Comparison of ENCODE assay signal across 24 cellular contexts in the genomic region with DNA sequence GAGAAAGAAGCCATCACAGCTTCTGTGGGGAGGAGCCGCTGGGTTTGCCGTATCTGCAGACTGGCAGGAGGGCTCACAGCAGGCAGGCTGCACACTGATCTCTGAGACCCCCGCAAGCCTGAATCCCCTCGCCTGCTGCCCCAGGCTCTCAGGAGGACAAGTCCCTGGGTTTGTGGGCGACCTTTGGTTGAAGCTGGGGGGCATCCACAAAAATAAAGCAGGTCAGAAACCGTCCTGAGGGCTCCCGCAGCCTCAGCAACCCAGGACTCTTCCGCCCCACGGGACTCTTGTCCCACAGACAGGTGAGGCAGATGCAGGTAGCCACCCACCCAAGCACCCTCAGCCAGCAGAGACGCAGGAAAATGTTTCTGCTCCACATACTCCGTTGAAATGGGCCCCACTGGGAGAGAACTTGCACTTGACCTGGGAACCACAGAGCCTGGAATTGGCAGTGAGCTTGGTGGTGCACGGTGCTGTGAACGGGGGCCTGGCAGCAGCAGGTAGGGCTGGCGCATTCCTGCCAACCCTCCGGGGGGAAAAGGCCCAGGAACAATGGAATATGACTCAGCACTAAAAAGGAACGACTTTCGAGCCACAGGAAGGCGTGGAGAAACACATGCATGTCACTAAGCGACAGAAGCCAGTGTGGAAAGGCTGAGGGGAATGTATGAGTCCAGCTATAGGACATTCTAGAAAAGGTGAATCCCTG.
DNase-seq lines count a peak whose midpoint lies in the region; ATAC-seq, FAIRE-seq and TF ChIP-seq lines count a peak whose summit lies in the region.
"Had no signal": no experiment of that assay in that cellular context is flagged by ENCODE, and none has a peak within 500 bp of the region (broad histone marks: within the 10 kb centered on the region; RNA-seq: fewer than 3 reads in every experiment).

No MANE protein-coding gene starts in this region.

- H3K27me3 ChIP-seq in right atrium auricular region (no peaks in the 10 kb centered on the region), esophagus muscularis mucosa (peaks cover 0 to 78% (median 4%) of the 10 kb centered on the region in 4 donors)
- H3K27me3 ChIP-seq: ovary had no signal

- ATAC-seq in Right ventricle myocardium inferior: no peak
- no peak for ATAC-seq in mucosa of descending colon
- ATAC-seq: esophagus mucosa, gastrocnemius medialis had no signal

- H3K9me3 ChIP-seq in right atrium auricular region: peaks cover 0 to 4% of the 10 kb centered on the region in 2 donors
- H3K9me3 ChIP-seq in mucosa of descending colon: no peaks in the 10 kb centered on the region
- peaks cover 0 to 8% (median 0%) of the 10 kb centered on the region in 4 donors for H3K9me3 ChIP-seq in esophagus muscularis mucosa
- H3K9me3 ChIP-seq: gastrocnemius medialis, ovary, upper lobe of left lung had no signal

- TF ChIP-seq POLR2A in esophagus muscularis mucosa (IDR thresholded peaks at IDR 0.05; ENCODE audit: low read depth): no peak

- H3K36me3 ChIP-seq in right atrium auricular region (no peaks in the 10 kb centered on the region), mucosa of descending colon (ENCODE audit: low read depth) (no peaks in the 10 kb centered on the region), esophagus muscularis mucosa (no peaks in the 10 kb centered on the region)
- H3K36me3 ChIP-seq: gastrocnemius medialis, ovary, upper lobe of left lung had no signal

- TF ChIP-seq CTCF in right atrium auricular region (IDR thresholded peaks at IDR 0.05) (no peak), coronary artery (IDR thresholded peaks at IDR 0.05) (no peak), mucosa of descending colon (IDR thresholded peaks at IDR 0.05) (no peak), esophagus muscularis mucosa (IDR thresholded peaks at IDR 0.05) (no peak)

- DNase-seq in Right ventricle myocardium inferior (ENCODE audit: missing footprints) (peak; percentile 57), right atrium auricular region (ENCODE audit: low spot score) (no peak), coronary artery (ENCODE audit: low spot score) (peak; percentile 58), mucosa of descending colon (peak in 2 of 3 donors; percentile 4 to 25), urothelium cell line (ENCODE audit: low spot score) (no peak), esophagus muscularis mucosa (ENCODE audit: extremely low spot score) (no peak), LoVo (ENCODE audit: low spot score) (no peak)
- no peak for DNase-seq in activated CD4-positive, CD25-positive, alpha-beta regulatory T cell treated with anti-CD3 and anti-CD28 coated beads, Interleukin-2, amount 50 U/mL, for 72 hours
- DNase-seq: ACHN; activated CD4-positive, alpha-beta T cell treated with anti-CD3 and anti-CD28 coated beads for 1 hour; activated T-cell treated with anti-CD3 and anti-CD28 coated beads, Interleukin-2, amount 50 U/mL, for 48 hours; C1 segment of cervical spinal cord; effector memory CD4-positive, alpha-beta T cell; KG1; mammary epithelial cell; naive B cell; NCI-H526 treated with DMSO at 0.1 percent for 48 hours; ovary; SHP77; SW 1271 had no signal

- intact Hi-C loops in Right ventricle myocardium inferior (cut with DNase I): no loop called here
- intact Hi-C loops in mucosa of descending colon (cut with DNase I, micrococcal nuclease): no loop called here
- intact Hi-C loops in esophagus muscularis mucosa (cut with DNase I): no loop called here

- TF ChIP-seq EP300 in esophagus muscularis mucosa (IDR thresholded peaks at IDR 0.05): no peak

- peak; percentile 13 for FAIRE-seq in urothelium cell line (lab: Jason Lieb, UNC)
- FAIRE-seq: keratinocyte had no signal

- H3K4me3 ChIP-seq in right atrium auricular region (no peak overlapping the region), coronary artery (no peak overlapping the region), mucosa of descending colon (no peak overlapping the region), esophagus muscularis mucosa (no peak overlapping the region)
- H3K4me3 ChIP-seq: gastrocnemius medialis, ovary, upper lobe of left lung had no signal

- H3K27ac ChIP-seq in right atrium auricular region (no peak overlapping the region), coronary artery (no peak overlapping the region), esophagus muscularis mucosa (replicated peaks in 1 of 4) (no peak overlapping the region)
- H3K27ac ChIP-seq: gastrocnemius medialis, ovary, upper lobe of left lung had no signal

- 87% methylated on average over 11 of the region's 19 CpGs for WGBS in esophagus muscularis mucosa

- no peaks in the 10 kb centered on the region for H3K4me1 ChIP-seq in right atrium auricular region
- H3K4me1 ChIP-seq in mucosa of descending colon (ENCODE audit: low read depth): no peaks in the 10 kb centered on the region
- H3K4me1 ChIP-seq in esophagus muscularis mucosa: no peaks in the 10 kb centered on the region
- H3K4me1 ChIP-seq: gastrocnemius medialis, upper lobe of left lung had no signal

Comparison
In these comparisons a context has a peak if more than half of its experiments do, and no peak if none do; other contexts are left out.
1. DNase-seq: peak in Right ventricle myocardium inferior (single experiment), coronary artery (single experiment) and mucosa of descending colon (2 of 3); none in right atrium auricular region (single experiment), urothelium cell line (single experiment), esophagus muscularis mucosa (single experiment), LoVo (single experiment) and activated CD4-positive, CD25-positive, alpha-beta regulatory T cell treated with anti-CD3 and anti-CD28 coated beads, Interleukin-2, amount 50 U/mL, for 72 hours (single experiment).